ENCODE assay signal across 26 cellular contexts in the genomic region with DNA sequence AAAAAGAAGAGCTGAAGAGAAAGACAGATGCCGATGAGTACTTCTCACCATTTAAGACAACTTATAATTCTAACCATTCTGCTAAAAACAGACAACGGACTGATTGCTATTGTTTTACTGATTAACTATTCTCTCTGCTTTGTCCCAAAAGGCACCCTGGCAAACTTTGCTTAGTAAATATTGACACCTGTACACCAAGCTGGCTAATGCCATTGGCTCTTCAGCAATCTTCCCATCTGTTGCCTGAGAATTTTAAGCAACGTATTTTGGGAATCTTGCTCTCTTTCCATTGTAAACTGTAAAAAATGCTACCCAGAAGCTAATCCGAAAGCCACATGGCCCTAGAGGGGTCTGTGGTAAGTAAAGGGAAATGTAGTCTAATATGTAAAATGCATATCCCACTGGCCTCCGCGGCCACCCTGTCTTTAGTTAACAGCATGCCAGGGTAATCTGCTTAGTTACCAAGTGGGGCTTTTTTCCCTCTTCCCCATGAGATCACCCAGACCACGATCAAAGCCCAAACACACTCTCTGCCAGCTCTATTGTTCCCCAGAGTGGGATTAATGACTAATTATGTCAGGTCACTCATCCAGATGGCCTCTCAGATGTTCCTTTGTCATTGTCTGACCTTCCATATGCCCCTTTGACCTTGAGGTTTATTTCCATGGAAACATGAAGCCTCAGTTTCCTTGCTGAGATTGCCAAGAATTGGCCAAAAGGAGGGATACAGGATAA.
DNase-seq lines count a peak whose midpoint lies in the region; ATAC-seq lines count a peak whose summit lies in the region.
"Had no signal": no experiment of that assay in that cellular context is flagged by ENCODE, and none has a peak within 500 bp of the region (broad histone marks: within the 10 kb centered on the region; RNA-seq: fewer than 3 reads in every experiment).

No MANE protein-coding gene starts in this region.

- peak overlapping the region; percentile 2 for H3K4me3 ChIP-seq in endocrine pancreas (ENCODE audit: control insufficient read depth, insufficient read depth, low read length)
- H3K4me3 ChIP-seq: body of pancreas, SJSA1, stomach, tibial artery had no signal

- DNase-seq in DMS53 (lab: John Stamatoyannopoulos, UW) (peak; percentile 3), DMS53 treated with DMSO at 0.1 percent for 48 hours (lab: John Stamatoyannopoulos, UW; ENCODE audit: unreplicated experiment) (no peak), NCI-H774 (lab: John Stamatoyannopoulos, UW) (peak; percentile 54), renal cortical epithelial cell (ENCODE audit: low read depth) (peak; percentile 17), NCI-H2196 treated with DMSO at 0.1 percent for 48 hours (lab: John Stamatoyannopoulos, UW; ENCODE audit: unreplicated experiment) (no peak), NCI-H345 treated with DMSO at 0.1 percent for 48 hours (lab: John Stamatoyannopoulos, UW; ENCODE audit: unreplicated experiment) (no peak)
- DNase-seq: 8988T; activated CD8-positive, alpha-beta T cell treated with anti-CD3 and anti-CD28 coated beads, Interleukin-2, amount 10 ng/mL, durations not matched to agents 7 days and 5 days; activated gamma-delta T cell treated with Interleukin-2 at 50 U/mL for 16 hours; AML-193; body of pancreas; CD8-positive, alpha-beta memory T cell; cerebellar nuclear complex; DMS79 treated with DMSO at 0.1 percent for 48 hours; foreskin melanocyte; immature natural killer cell; Karpas-422; left ventricle myocardium superior; NCI-H1694 treated with DMSO at 0.1 percent for 48 hours; NCI-H345; nephron progenitor cell; stomach; tibial artery had no signal

- no peaks in the 10 kb centered on the region for H3K27me3 ChIP-seq in endocrine pancreas (ENCODE audit: control insufficient read depth, insufficient read depth, low read length)
- H3K27me3 ChIP-seq: body of pancreas, SJSA1 had no signal

- H3K4me1 ChIP-seq in endocrine pancreas (ENCODE audit: control insufficient read depth, insufficient read depth, low read length) = peaks cover 12% of the 10 kb centered on the region
- H3K4me1 ChIP-seq: body of pancreas, stomach, tibial artery had no signal

- no peaks in the 10 kb centered on the region for H3K9me3 ChIP-seq in endocrine pancreas (ENCODE audit: control insufficient read depth, low read length)
- H3K9me3 ChIP-seq: body of pancreas, SJSA1, stomach, tibial artery had no signal

- ATAC-seq in GM18511 (IDR thresholded peaks at IDR 0.05; ENCODE audit: unreplicated experiment) = no peak
- ATAC-seq: activated CD8-positive, alpha-beta T cell treated with anti-CD3 and anti-CD28 coated beads, Interleukin-2, amount 10 ng/mL, durations not matched to agents 7 days and 5 days; body of pancreas; left ventricle myocardium superior had no signal

- no peaks in the 10 kb centered on the region for H3K36me3 ChIP-seq in endocrine pancreas (ENCODE audit: control insufficient read depth, insufficient read depth, low read length)
- H3K36me3 ChIP-seq: SJSA1, stomach, tibial artery had no signal

- no peak overlapping the region for H3K9ac ChIP-seq in endocrine pancreas (ENCODE audit: control insufficient read depth, insufficient read depth, low read length)

Comparison
In these comparisons a context has a peak if more than half of its experiments do, and no peak if none do; other contexts are left out.
1. DNase-seq: peak in DMS53 (single experiment), NCI-H774 (single experiment) and renal cortical epithelial cell (single experiment); none in DMS53 treated with DMSO at 0.1 percent for 48 hours (single experiment), NCI-H2196 treated with DMSO at 0.1 percent for 48 hours (single experiment) and NCI-H345 treated with DMSO at 0.1 percent for 48 hours (single experiment).